In the genomic region with DNA sequence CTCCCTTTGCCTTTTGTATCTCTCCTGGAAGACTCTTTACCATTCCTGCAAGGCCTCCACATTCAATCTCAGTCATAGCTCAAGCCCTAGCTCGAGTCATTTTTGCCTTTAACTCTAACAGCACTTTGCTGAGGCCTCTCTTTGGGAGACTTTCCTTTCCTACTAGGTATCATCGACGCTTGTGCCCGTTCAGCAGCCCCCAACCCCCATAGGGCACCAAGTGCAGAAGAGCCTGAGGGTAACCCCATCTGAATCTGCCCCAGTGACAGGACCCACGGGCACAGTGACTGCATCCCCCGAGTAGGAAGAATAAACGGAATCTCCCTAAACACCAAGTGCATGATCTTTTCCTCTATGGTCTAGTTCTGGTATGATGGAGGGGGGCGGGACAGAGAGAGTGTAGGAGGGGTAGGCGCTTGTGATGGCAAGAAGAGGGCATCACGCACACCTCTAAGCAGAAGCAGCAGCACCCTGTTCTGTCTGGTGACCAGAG, we compare ENCODE assay signal across 31 cellular contexts.
DNase-seq lines count a peak whose midpoint lies in the region; ATAC-seq, FAIRE-seq and TF ChIP-seq lines count a peak whose summit lies in the region.
"Had no signal": no experiment of that assay in that cellular context is flagged by ENCODE, and none has a peak within 500 bp of the region (broad histone marks: within the 10 kb centered on the region; RNA-seq: fewer than 3 reads in every experiment).

No MANE protein-coding gene starts in this region.

- peaks cover 22% of the 10 kb centered on the region for H3K4me1 Mint-ChIP-seq in activated naive CD4-positive, alpha-beta T cell treated with anti-CD3 and anti-CD28 coated beads, Interleukin-2, amount 10 ng/mL, durations not matched to agents 7 days and 5 days
- H3K4me1 Mint-ChIP-seq in CD8-positive, alpha-beta T cell (ENCODE audit: low read depth), result peaks cover 28% of the 10 kb centered on the region
- H3K4me1 Mint-ChIP-seq in chondrocyte (ENCODE audit: low read depth), result peaks cover 12% of the 10 kb centered on the region

- intact Hi-C loops in CD8-positive, alpha-beta T cell (cut with DNase I, micrococcal nuclease), result no loop called here

- FAIRE-seq in small intestine (lab: Jason Lieb, UNC), result no peak
- FAIRE-seq: pancreas had no signal

- no peaks in the 10 kb centered on the region for H3K27me3 ChIP-seq in CD8-positive, alpha-beta T cell (ENCODE audit: insufficient read depth, low read length)
- H3K27me3 ChIP-seq in small intestine (ENCODE audit: control insufficient read depth in 2 of 2, insufficient read depth in 2 of 2, low read length in 2 of 2), result no peaks in the 10 kb centered on the region
- H3K27me3 ChIP-seq: BLaER1, gastroesophageal sphincter, neural progenitor cell, pancreas had no signal

- no peaks in the 10 kb centered on the region for H3K27me3 Mint-ChIP-seq in activated naive CD4-positive, alpha-beta T cell treated with anti-CD3 and anti-CD28 coated beads, Interleukin-2, amount 10 ng/mL, durations not matched to agents 7 days and 5 days
- no peaks in the 10 kb centered on the region for H3K27me3 Mint-ChIP-seq in CD8-positive, alpha-beta T cell (ENCODE audit: low read depth)
- no peaks in the 10 kb centered on the region for H3K27me3 Mint-ChIP-seq in chondrocyte (ENCODE audit: low read depth)
- H3K27me3 Mint-ChIP-seq: activated CD4-positive, alpha-beta T cell treated with anti-CD3 and anti-CD28 coated beads, Interleukin-2, amount 10 ng/mL, durations not matched to agents 7 days and 5 days had no signal

- peaks cover 5% of the 10 kb centered on the region for H3K4me1 ChIP-seq in CD8-positive, alpha-beta T cell (ENCODE audit: insufficient read depth, low read length)
- peaks cover 11 to 15% of the 10 kb centered on the region in 2 donors for H3K4me1 ChIP-seq in small intestine (ENCODE audit: control insufficient read depth in 2 of 2, insufficient read depth in 1 of 2, low read depth in 1 of 2, low read length in 1 of 2)
- H3K4me1 ChIP-seq: HAP-1 had no signal

- H3K4me3 ChIP-seq in CD8-positive, alpha-beta T cell (ENCODE audit: low read depth, low read length), result no peak overlapping the region
- H3K4me3 ChIP-seq in small intestine (ENCODE audit: low read depth in 1 of 2, low read length in 2 of 2), result no peak overlapping the region
- H3K4me3 ChIP-seq: BLaER1, gastroesophageal sphincter, HAP-1, lung, neural progenitor cell, pancreas had no signal

- ATAC-seq in CD8-positive, alpha-beta T cell, result no peak
- no peak for ATAC-seq in GM18909 (IDR thresholded peaks at IDR 0.05; ENCODE audit: poor library complexity, unreplicated experiment)
- ATAC-seq: gastroesophageal sphincter, left cardiac atrium, pancreas had no signal

- WGBS in small intestine, 3 donors, result 93 to 99% (median 95%) methylated on average over 10 of the region's 10 CpGs

- H3K9me3 Mint-ChIP-seq in activated naive CD4-positive, alpha-beta T cell treated with anti-CD3 and anti-CD28 coated beads, Interleukin-2, amount 10 ng/mL, durations not matched to agents 7 days and 5 days, result no peaks in the 10 kb centered on the region
- H3K9me3 Mint-ChIP-seq in CD8-positive, alpha-beta T cell, result no peaks in the 10 kb centered on the region
- no peaks in the 10 kb centered on the region for H3K9me3 Mint-ChIP-seq in chondrocyte (ENCODE audit: low read depth)
- H3K9me3 Mint-ChIP-seq: activated CD4-positive, alpha-beta T cell treated with anti-CD3 and anti-CD28 coated beads, Interleukin-2, amount 10 ng/mL, durations not matched to agents 7 days and 5 days had no signal

- CTCF ChIA-PET in activated naive CD4-positive, alpha-beta T cell treated with anti-CD3 and anti-CD28 coated beads, Interleukin-2, amount 10 ng/mL, durations not matched to agents 7 days and 5 days (lab: Charles Lee), result no interaction called here
- CTCF ChIA-PET in CD8-positive, alpha-beta T cell (lab: Charles Lee), result no interaction called here

- no peak overlapping the region for H3K4me3 Mint-ChIP-seq in activated naive CD4-positive, alpha-beta T cell treated with anti-CD3 and anti-CD28 coated beads, Interleukin-2, amount 10 ng/mL, durations not matched to agents 7 days and 5 days
- H3K4me3 Mint-ChIP-seq in CD8-positive, alpha-beta T cell, result no peak overlapping the region
- H3K4me3 Mint-ChIP-seq in chondrocyte (ENCODE audit: unreplicated experiment), result no peak overlapping the region
- H3K4me3 Mint-ChIP-seq: activated CD4-positive, alpha-beta T cell treated with anti-CD3 and anti-CD28 coated beads, Interleukin-2, amount 10 ng/mL, durations not matched to agents 7 days and 5 days; neural progenitor cell had no signal

- H3K9me3 ChIP-seq in CD8-positive, alpha-beta T cell (ENCODE audit: low read length), result no peaks in the 10 kb centered on the region
- no peaks in the 10 kb centered on the region for H3K9me3 ChIP-seq in small intestine (ENCODE audit: control insufficient read depth, low read depth)
- H3K9me3 ChIP-seq: BLaER1, gastroesophageal sphincter, HAP-1, pancreas had no signal

- POLR2A ChIA-PET in CD8-positive, alpha-beta T cell (lab: Charles Lee), result no interaction called here

- TF ChIP-seq CTCF in CD8-positive, alpha-beta T cell (IDR thresholded peaks at IDR 0.05), result no peak
- no peak for TF ChIP-seq CTCF in chondrocyte (IDR thresholded peaks at IDR 0.05)

- peaks cover 33% of the 10 kb centered on the region for H3K36me3 ChIP-seq in CD8-positive, alpha-beta T cell (ENCODE audit: insufficient read depth, low read length)
- H3K36me3 ChIP-seq in small intestine (ENCODE audit: control insufficient read depth in 2 of 2, insufficient read depth in 2 of 2, low read length in 2 of 2), result no peaks in the 10 kb centered on the region
- H3K36me3 ChIP-seq: HAP-1, neural progenitor cell, pancreas had no signal

- DNase-seq in activated naive CD4-positive, alpha-beta T cell treated with anti-CD3 and anti-CD28 coated beads, Interleukin-2, amount 10 ng/mL, durations not matched to agents 7 days and 5 days, result no peak
- DNase-seq in activated naive CD4-positive, alpha-beta T cell treated with anti-CD3 and anti-CD28 coated beads, Interleukin-2, amount 50 U/mL, for 16 hours, result no peak
- DNase-seq in CD8-positive, alpha-beta T cell, result peak in 1 of 7 experiments; percentile 35
- DNase-seq in chondrocyte (ENCODE audit: low spot score), result no peak
- no peak for DNase-seq in small intestine
- no peak for DNase-seq in C1 segment of cervical spinal cord (lab: John Stamatoyannopoulos, UW)
- DNase-seq in activated gamma-delta T cell treated with Interleukin-2 at 50 U/mL for 16 hours, result no peak
- DNase-seq: activated CD4-positive, alpha-beta T cell treated with anti-CD3 and anti-CD28 coated beads, Interleukin-2, amount 10 ng/mL, durations not matched to agents 7 days and 5 days; activated CD8-positive, alpha-beta memory T cell treated with anti-CD3 and anti-CD28 coated beads, Interleukin-2, amount 50 U/mL, for 48 hours; activated effector memory CD4-positive, alpha-beta T cell treated with anti-CD3 and anti-CD28 coated beads, Interleukin-2, amount 50 U/mL, for 16 hours; amygdala; Calu3; DMS79 treated with DMSO at 0.1 percent for 48 hours; GDM1; hippocampal formation; KG1; left cardiac atrium; NCI-H1092 treated with DMSO at 0.1 percent for 48 hours; NCI-H1694 treated with DMSO at 0.1 percent for 48 hours; pancreas; SIG-M5; stimulated activated CD4-positive, alpha-beta T cell treated with anti-CD3 and anti-CD28 coated beads, Interleukin-2, amount 100 ng/mL, for 24 hours; trophoblast cell; WERI-Rb-1 had no signal

- H3K27ac ChIP-seq in CD8-positive, alpha-beta T cell (ENCODE audit: low read depth, low read length), result no peak overlapping the region
- H3K27ac ChIP-seq in small intestine (ENCODE audit: low read depth in 1 of 2, low read length in 1 of 2), result peak overlapping the region; percentile 36 to 74
- H3K27ac ChIP-seq: BLaER1, gastroesophageal sphincter, HL-60, neural progenitor cell, pancreas, WERI-Rb-1 had no signal

- peaks cover 53% of the 10 kb centered on the region for H3K36me3 Mint-ChIP-seq in activated naive CD4-positive, alpha-beta T cell treated with anti-CD3 and anti-CD28 coated beads, Interleukin-2, amount 10 ng/mL, durations not matched to agents 7 days and 5 days
- H3K36me3 Mint-ChIP-seq in CD8-positive, alpha-beta T cell, result peaks cover 76% of the 10 kb centered on the region
- peaks cover 6% of the 10 kb centered on the region for H3K36me3 Mint-ChIP-seq in chondrocyte (ENCODE audit: low read depth)

- H3K27ac Mint-ChIP-seq in activated naive CD4-positive, alpha-beta T cell treated with anti-CD3 and anti-CD28 coated beads, Interleukin-2, amount 10 ng/mL, durations not matched to agents 7 days and 5 days, result peak overlapping the region; percentile 50
- peak overlapping the region; percentile 65 for H3K27ac Mint-ChIP-seq in CD8-positive, alpha-beta T cell
- peak overlapping the region; percentile 41 for H3K27ac Mint-ChIP-seq in chondrocyte (ENCODE audit: unreplicated experiment)
- H3K27ac Mint-ChIP-seq: activated CD4-positive, alpha-beta T cell treated with anti-CD3 and anti-CD28 coated beads, Interleukin-2, amount 10 ng/mL, durations not matched to agents 7 days and 5 days; neural progenitor cell had no signal
